Comparison of ENCODE assay signal across 21 cellular contexts in genomic region chr13:98810746-98811145, GRCh38. TPM values are rescaled to one million over a fixed set of nuclear protein-coding genes. Genes with fewer than 3 reads are reported as not detected.
"Had no signal": no experiment of that assay in that cellular context is flagged by ENCODE, and none has a peak within 500 bp of the region (broad histone marks: within the 10 kb centered on the region; RNA-seq: fewer than 3 reads in every experiment).

No MANE protein-coding gene starts in this region.

- H3K9me3 ChIP-seq: breast epithelium, esophagus muscularis mucosa, left lung, mucosa of descending colon, tibial artery had no signal

- H3K4me1 ChIP-seq: breast epithelium, left lung, tibial artery had no signal

- H3K9me3 Mint-ChIP-seq: activated naive CD8-positive, alpha-beta T cell treated with anti-CD3 and anti-CD28 coated beads for 36 hours; immature natural killer cell; naive thymus-derived CD8-positive, alpha-beta T cell; T-helper 1 cell treated with Interleukin-12 subunit alpha and Interleukin-12 subunit beta and Interleukin-4 antibody, amounts not matched to agents 30 μg/mL and 1 μg/mL, for 36 hours had no signal

- DNase-seq: activated CD4-positive, alpha-beta T cell treated with anti-CD3 and anti-CD28 coated beads for 1 hour; activated CD4-positive, alpha-beta T cell treated with anti-CD3 and anti-CD28 coated beads, Interleukin-2, amount 50 U/mL, for 48 hours; activated gamma-delta T cell treated with Interleukin-2 at 50 U/mL for 16 hours; activated naive CD8-positive, alpha-beta T cell treated with anti-CD3 and anti-CD28 coated beads for 36 hours; activated T-cell treated with anti-CD3 and anti-CD28 coated beads, Interleukin-2, amount 50 U/mL, for 48 hours; anterior cingulate cortex; glutamatergic neuron; immature natural killer cell; left lung; mucosa of descending colon; naive thymus-derived CD8-positive, alpha-beta T cell; nucleus accumbens; right cardiac atrium; small intestine; tibial artery had no signal

- H3K27me3 Mint-ChIP-seq: activated naive CD8-positive, alpha-beta T cell treated with anti-CD3 and anti-CD28 coated beads for 36 hours; naive thymus-derived CD8-positive, alpha-beta T cell had no signal

- H3K4me1 Mint-ChIP-seq: activated naive CD8-positive, alpha-beta T cell treated with anti-CD3 and anti-CD28 coated beads for 36 hours; immature natural killer cell; naive thymus-derived CD8-positive, alpha-beta T cell had no signal

- H3K27me3 ChIP-seq: breast epithelium, esophagus muscularis mucosa, left lung, tibial artery had no signal

- H3K27ac ChIP-seq: breast epithelium, esophagus muscularis mucosa, left lung, tibial artery had no signal

- H3K27ac Mint-ChIP-seq: activated naive CD8-positive, alpha-beta T cell treated with anti-CD3 and anti-CD28 coated beads for 36 hours; immature natural killer cell; naive thymus-derived CD8-positive, alpha-beta T cell; T-helper 1 cell treated with Interleukin-12 subunit alpha and Interleukin-12 subunit beta and Interleukin-4 antibody, amounts not matched to agents 30 μg/mL and 1 μg/mL, for 36 hours had no signal

- H3K4me3 ChIP-seq: breast epithelium, esophagus muscularis mucosa, left lung, mucosa of descending colon, tibial artery had no signal

- H3K4me3 Mint-ChIP-seq: activated naive CD8-positive, alpha-beta T cell treated with anti-CD3 and anti-CD28 coated beads for 36 hours; immature natural killer cell; naive thymus-derived CD8-positive, alpha-beta T cell; T-helper 1 cell treated with Interleukin-12 subunit alpha and Interleukin-12 subunit beta and Interleukin-4 antibody, amounts not matched to agents 30 μg/mL and 1 μg/mL, for 36 hours had no signal

- ATAC-seq: left lung; mucosa of descending colon; naive thymus-derived CD8-positive, alpha-beta T cell; right cardiac atrium had no signal

- H3K36me3 ChIP-seq: breast epithelium had no signal

RNA-seq across cellular contexts. Expression of gene SLC15A1, which starts 58.3 kb away (rescaled TPM):
- total RNA-seq: activated naive CD8-positive, alpha-beta T cell treated with anti-CD3 and anti-CD28 coated beads for 36 hours; chondrocyte; dermis microvascular lymphatic vessel endothelial cell; esophagus muscularis mucosa; fibroblast of villous mesenchyme; left lung; naive thymus-derived CD8-positive, alpha-beta T cell had no signal
